In the genomic region with DNA sequence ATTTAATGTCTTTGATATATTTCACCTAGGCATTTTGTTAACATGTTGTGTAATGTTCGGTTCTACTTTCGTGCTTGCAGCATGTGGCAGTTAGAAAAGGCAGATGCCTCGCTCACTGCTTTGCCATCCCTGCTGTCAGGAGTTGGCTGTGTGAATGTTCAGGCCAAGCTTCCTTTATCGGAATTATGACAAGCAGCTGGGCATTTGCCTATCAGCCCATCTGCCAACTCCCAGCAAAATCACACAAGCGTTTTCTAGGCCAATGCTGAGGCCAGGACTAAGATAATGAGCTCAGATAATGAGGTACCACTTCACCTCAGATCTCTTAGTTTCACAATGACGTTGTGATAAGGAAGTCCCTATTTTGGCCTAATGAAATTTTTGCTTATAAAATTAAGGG, we compare ENCODE assay signal across 27 cellular contexts.
A peak's percentile ranks its signal among the peaks of the same experiment; 100 is the strongest.
DNase-seq lines count a peak whose midpoint lies in the region; ATAC-seq, FAIRE-seq and TF ChIP-seq lines count a peak whose summit lies in the region.
"Had no signal": no experiment of that assay in that cellular context is flagged by ENCODE, and none has a peak within 500 bp of the region (broad histone marks: within the 10 kb centered on the region; RNA-seq: fewer than 3 reads in every experiment).

No MANE protein-coding gene starts in this region.

- no peaks in the 10 kb centered on the region for H3K9me3 ChIP-seq in small intestine (ENCODE audit: control insufficient read depth, low read depth)
- H3K9me3 ChIP-seq: ascending aorta had no signal

- peaks cover 4% of the 10 kb centered on the region for H3K27me3 Mint-ChIP-seq in brain
- H3K27me3 Mint-ChIP-seq: activated CD4-positive, alpha-beta memory T cell treated with anti-CD3 and anti-CD28 coated beads for 36 hours had no signal

- no peak for DNase-seq in Right ventricle myocardium superior
- DNase-seq in Right ventricle myocardium inferior (ENCODE audit: missing footprints): no peak
- DNase-seq in NCI-H524 treated with DMSO at 0.1 percent for 48 hours (lab: John Stamatoyannopoulos, UW): peak; percentile 71
- peak; percentile 3 for DNase-seq in small intestine
- no peak for DNase-seq in T1000 (lab: John Stamatoyannopoulos, UW)
- DNase-seq in medulla oblongata (ENCODE audit: extremely low spot score): no peak
- DNase-seq: activated CD4-positive, alpha-beta memory T cell treated with anti-CD3 and anti-CD28 coated beads for 36 hours; activated CD8-positive, alpha-beta memory T cell treated with anti-CD3 and anti-CD28 coated beads, Interleukin-2, amount 50 U/mL, for 48 hours; central memory CD4-positive, alpha-beta T cell; DMS79 treated with DMSO at 0.1 percent for 48 hours; H7; kidney glomerular epithelial cell; mammary epithelial cell; naive B cell; NCI-H2081 treated with DMSO at 0.1 percent for 48 hours; NCI-H774; SHP77; stimulated activated CD4-positive, alpha-beta T cell treated with anti-CD3 and anti-CD28 coated beads, Interleukin-4, amount 100 ng/mL, for 24 hours; stimulated activated naive B cell treated with anti-CD40 and anti-IgM and Interleukin-4, amounts not matched to agents 10 μg/mL and 1 μg/mL and 100 μg/mL, for 72 hours; T-cell had no signal

- no peak overlapping the region for H3K4me3 ChIP-seq in small intestine (ENCODE audit: low read depth in 1 of 2, low read length in 2 of 2)
- H3K4me3 ChIP-seq: ascending aorta had no signal

- H3K4me1 ChIP-seq in small intestine (ENCODE audit: control insufficient read depth in 2 of 2, insufficient read depth in 1 of 2, low read depth in 1 of 2, low read length in 1 of 2): no peaks in the 10 kb centered on the region
- H3K4me1 ChIP-seq: ascending aorta had no signal

- H3K36me3 Mint-ChIP-seq in brain: no peaks in the 10 kb centered on the region
- H3K36me3 Mint-ChIP-seq: activated CD4-positive, alpha-beta memory T cell treated with anti-CD3 and anti-CD28 coated beads for 36 hours; activated naive CD4-positive, alpha-beta T cell treated with anti-CD3 and anti-CD28 coated beads, Interleukin-2, amount 50 U/mL, for 72 hours; naive B cell; T-cell had no signal

- H3K27ac ChIP-seq in small intestine (ENCODE audit: low read depth in 1 of 2, low read length in 1 of 2): no peak overlapping the region
- H3K27ac ChIP-seq: ascending aorta had no signal

- peak overlapping the region; percentile 48 to 94 (median 90) for H3K27ac Mint-ChIP-seq in brain
- H3K27ac Mint-ChIP-seq: activated CD4-positive, alpha-beta memory T cell treated with anti-CD3 and anti-CD28 coated beads for 36 hours; activated naive CD4-positive, alpha-beta T cell treated with anti-CD3 and anti-CD28 coated beads, Interleukin-2, amount 50 U/mL, for 72 hours; activated T-helper 2 cell treated with anti-CD3 and anti-CD28 coated beads, Interferon-gamma antibody, Interleukin-2, Interleukin-4, amounts not matched to agents 10 μg/mL and 5 μg/mL and 100 μg/mL, durations not matched to agents 14 hours and 24 hours and 36 hours; stimulated activated naive B cell treated with anti-CD40 and anti-IgM and Interleukin-4, amounts not matched to agents 10 μg/mL and 1 μg/mL and 100 μg/mL, for 72 hours; T-cell had no signal

- H3K4me1 Mint-ChIP-seq in brain: peaks cover 54% of the 10 kb centered on the region
- H3K4me1 Mint-ChIP-seq: naive B cell; stimulated activated naive B cell treated with anti-CD40 and anti-IgM and Interleukin-4, amounts not matched to agents 10 μg/mL and 1 μg/mL and 100 μg/mL, for 72 hours; T-cell had no signal

- TF ChIP-seq CTCF in brain (conservative IDR thresholded peaks at IDR 0.05): no peak

- H3K36me3 ChIP-seq in small intestine (ENCODE audit: control insufficient read depth in 2 of 2, insufficient read depth in 2 of 2, low read length in 2 of 2): no peaks in the 10 kb centered on the region
- H3K36me3 ChIP-seq: ascending aorta had no signal

- H3K27me3 ChIP-seq in small intestine (ENCODE audit: control insufficient read depth in 2 of 2, insufficient read depth in 2 of 2, low read length in 2 of 2): no peaks in the 10 kb centered on the region
- H3K27me3 ChIP-seq: ascending aorta had no signal

- intact Hi-C loops in Right ventricle myocardium superior (cut with DNase I) (loop anchor here (10.0 kb wide), 1 partner anchor 386 kb away; no protein-coding TSS in a partner anchor), Right ventricle myocardium inferior (cut with DNase I) (no loop called here)

- H3K9me3 Mint-ChIP-seq in brain: peaks cover 0 to 29% (median 0%) of the 10 kb centered on the region in 5 experiments
- H3K9me3 Mint-ChIP-seq: activated CD4-positive, alpha-beta memory T cell treated with anti-CD3 and anti-CD28 coated beads for 36 hours; activated T-helper 2 cell treated with anti-CD3 and anti-CD28 coated beads, Interferon-gamma antibody, Interleukin-2, Interleukin-4, amounts not matched to agents 10 μg/mL and 5 μg/mL and 100 μg/mL, durations not matched to agents 14 hours and 24 hours and 36 hours; T-cell had no signal

- peak; percentile 40 for ATAC-seq in Right ventricle myocardium superior (ENCODE audit: poor library complexity)
- no peak for ATAC-seq in Right ventricle myocardium inferior
- no peak for ATAC-seq in GM21528 (IDR thresholded peaks at IDR 0.05; ENCODE audit: low FRiP score, unreplicated experiment)
- ATAC-seq: activated CD4-positive, CD25-positive, alpha-beta regulatory T cell treated with anti-CD3 and anti-CD28 coated beads, Interleukin-2, amount 50 U/mL, for 24 hours; activated naive CD4-positive, alpha-beta T cell treated with anti-CD3 and anti-CD28 coated beads, Interleukin-2, amount 50 U/mL, for 72 hours; stimulated activated naive B cell treated with anti-CD40 and anti-IgM and Interleukin-4, amounts not matched to agents 10 μg/mL and 1 μg/mL and 100 μg/mL, for 72 hours; T-cell had no signal

- 47 to 67% (median 52%) methylated on average over 6 of the region's 6 CpGs for WGBS in small intestine, 3 donors

- H3K4me3 Mint-ChIP-seq in brain: peak overlapping the region in 2 of 5 experiments; percentile 47 to 74
- H3K4me3 Mint-ChIP-seq: activated CD4-positive, alpha-beta memory T cell treated with anti-CD3 and anti-CD28 coated beads for 36 hours; naive B cell; stimulated activated naive B cell treated with anti-CD40 and anti-IgM and Interleukin-4, amounts not matched to agents 10 μg/mL and 1 μg/mL and 100 μg/mL, for 72 hours; T-cell had no signal

- no peak for FAIRE-seq in small intestine (lab: Jason Lieb, UNC)
- FAIRE-seq: GM12891 had no signal

Comparison
In these comparisons a context has a peak if more than half of its experiments do, and no peak if none do; other contexts are left out.
1. DNase-seq: peak in NCI-H524 treated with DMSO at 0.1 percent for 48 hours (single experiment) and small intestine (single experiment); none in Right ventricle myocardium superior (single experiment), Right ventricle myocardium inferior (single experiment), T1000 (single experiment) and medulla oblongata (single experiment).